8 cellular contexts compared by ENCODE assay signal in the genomic region with DNA sequence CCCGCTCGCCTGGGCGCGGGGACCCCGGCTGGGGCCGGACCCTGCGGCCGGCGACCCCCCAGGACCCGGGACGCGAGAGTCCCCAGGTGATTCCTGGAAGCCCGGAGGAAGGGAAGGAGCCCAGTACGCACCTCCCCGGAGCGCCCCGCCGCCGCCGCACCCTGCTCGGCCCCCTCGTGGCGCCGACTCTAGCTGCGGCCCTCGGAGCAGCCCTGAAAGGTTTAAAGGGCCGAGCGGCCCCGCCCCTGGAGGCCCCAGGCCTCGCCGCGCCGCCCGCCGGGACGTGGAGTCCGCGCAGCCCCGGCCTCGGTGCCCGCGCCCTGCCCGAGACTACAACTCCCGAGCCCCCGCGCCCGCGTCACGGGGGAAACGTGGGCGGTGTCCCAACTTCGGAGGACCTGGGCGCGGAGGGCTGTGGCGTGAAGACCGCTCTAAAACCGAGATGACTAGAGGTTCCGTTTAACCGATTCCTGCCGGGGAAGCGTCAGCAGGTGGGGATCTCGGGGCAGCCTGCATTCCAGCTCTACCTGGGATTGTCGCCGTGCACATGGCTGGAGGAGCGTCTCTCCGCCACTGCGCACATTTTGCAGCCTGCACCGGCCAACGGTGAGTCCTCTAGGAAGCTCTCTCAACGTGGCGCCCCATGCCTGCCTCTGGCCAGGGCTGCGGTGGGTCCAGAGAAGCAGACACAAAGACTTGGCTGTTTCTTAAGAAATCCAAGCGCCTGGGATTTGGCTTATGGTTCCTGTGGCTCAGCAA. TPM values are rescaled to one million over a fixed set of nuclear protein-coding genes. Genes with fewer than 3 reads are reported as not detected.
DNase-seq lines count a peak whose midpoint lies in the region; ATAC-seq and TF ChIP-seq lines count a peak whose summit lies in the region.

A gene with protein sequence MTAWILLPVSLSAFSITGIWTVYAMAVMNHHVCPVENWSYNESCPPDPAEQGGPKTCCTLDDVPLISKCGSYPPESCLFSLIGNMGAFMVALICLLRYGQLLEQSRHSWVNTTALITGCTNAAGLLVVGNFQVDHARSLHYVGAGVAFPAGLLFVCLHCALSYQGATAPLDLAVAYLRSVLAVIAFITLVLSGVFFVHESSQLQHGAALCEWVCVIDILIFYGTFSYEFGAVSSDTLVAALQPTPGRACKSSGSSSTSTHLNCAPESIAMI (minus strand): TSS at position 223 of the 759 bp plus-strand sequence. CDS start 750 bp downstream, outside the sequence.

- H3K27ac Mint-ChIP-seq in brain, result peak within 1 kb of the TSS; percentile 77 to 94 (median 86)

- peaks cover 3% of the 10 kb centered on the region for H3K36me3 Mint-ChIP-seq in brain

- peak; percentile 89 for ATAC-seq in HG02938 (IDR thresholded peaks at IDR 0.05; ENCODE audit: unreplicated experiment)

- peaks cover 0 to 2% (median 0%) of the 10 kb centered on the region in 5 experiments for H3K9me3 Mint-ChIP-seq in brain

- peak; percentile 38 to 43 for TF ChIP-seq CTCF in brain (conservative IDR thresholded peaks at IDR 0.05)

- H3K4me3 ChIP-seq in iPS-11a (ENCODE audit: low read depth, low read length), result peak within 1 kb of the TSS; percentile 91
- peak within 1 kb of the TSS; percentile 64 for H3K4me3 ChIP-seq in skeletal muscle cell (ENCODE audit: low read depth, low read length)

- peaks cover 57% of the 10 kb centered on the region for H3K4me1 Mint-ChIP-seq in brain

- H3K27me3 Mint-ChIP-seq in brain, result peaks cover 7% of the 10 kb centered on the region

- H3K4me3 Mint-ChIP-seq in brain, result peak within 1 kb of the TSS; percentile 88 to 98 (median 94)

- DNase-seq in NCI-H1417 (lab: John Stamatoyannopoulos, UW) (peak; percentile 86 to 89 (median 87)), NCI-H1417 treated with DMSO at 0.1 percent for 48 hours (lab: John Stamatoyannopoulos, UW) (no peak), NCI-H2107 (lab: John Stamatoyannopoulos, UW) (peak; percentile 55), UCSD-AML1 (lab: John Stamatoyannopoulos, UW; ENCODE audit: unreplicated experiment) (peak; percentile 94), skeletal muscle cell (ENCODE audit: low read depth) (peak; percentile 65)

RNA-seq across cellular contexts. Expression of the gene that starts here (rescaled TPM):
- polyA plus RNA-seq in brain (ENCODE audit: insufficient read depth, low read depth, low replicate concordance), result 5.6 TPM
